ENCODE assay signal across 39 cellular contexts in genomic region chr5:56396634-56397033, GRCh38.
"Had no signal": no experiment of that assay in that cellular context is flagged by ENCODE, and none has a peak within 500 bp of the region (broad histone marks: within the 10 kb centered on the region; RNA-seq: fewer than 3 reads in every experiment).

No MANE protein-coding gene starts in this region.

- H3K4me3 ChIP-seq: adrenal gland, cardiac muscle cell had no signal

- FAIRE-seq: bronchial epithelial cell had no signal

- H3K4me3 Mint-ChIP-seq: activated CD4-positive, alpha-beta memory T cell treated with anti-CD3 and anti-CD28 coated beads for 36 hours; activated CD4-positive, alpha-beta T cell treated with anti-CD3 and anti-CD28 coated beads for 36 hours; activated CD4-positive, alpha-beta T cell treated with anti-CD3 and anti-CD28 coated beads, Interleukin-2, amount 10 ng/mL, durations not matched to agents 7 days and 5 days; activated CD8-positive, alpha-beta T cell treated with anti-CD3 and anti-CD28 coated beads for 36 hours; activated naive CD4-positive, alpha-beta T cell treated with anti-CD3 and anti-CD28 coated beads for 36 hours; activated naive CD8-positive, alpha-beta T cell treated with anti-CD3 and anti-CD28 coated beads for 36 hours; activated T-cell treated with anti-CD3 and anti-CD28 coated beads, Interleukin-2, amount 50 U/mL, for 4 hours; activated T-cell treated with anti-CD3 and anti-CD28 coated beads, Interleukin-2, amount 50 U/mL, for 72 hours; activated T-helper 1 cell treated with anti-CD3 and anti-CD28 coated beads, Interleukin-12 subunit alpha, Interleukin-12 subunit beta, Interleukin-2, Interleukin-4 antibody, amounts not matched to agents 30 ng/mL and 10 ng/mL and 1 ng/mL, durations not matched to agents 14 hours and 24 hours and 36 hours; activated T-helper 17 cell treated with anti-CD3 and anti-CD28 coated beads, Interleukin-2, amount 50 U/mL, for 72 hours; brain; central memory CD8-positive, alpha-beta T cell; T-helper 1 cell treated with Interleukin-12 subunit alpha and Interleukin-12 subunit beta and Interleukin-4 antibody, amounts not matched to agents 30 μg/mL and 1 μg/mL, for 36 hours; T-helper 2 cell treated with Interferon-gamma antibody and Interleukin-4, amounts not matched to agents 5 μg/mL and 100 μg/mL, for 36 hours; WTC11 had no signal

- H3K27ac Mint-ChIP-seq: activated CD4-positive, alpha-beta memory T cell treated with anti-CD3 and anti-CD28 coated beads for 36 hours; activated CD4-positive, alpha-beta T cell treated with anti-CD3 and anti-CD28 coated beads for 36 hours; activated CD4-positive, alpha-beta T cell treated with anti-CD3 and anti-CD28 coated beads, Interleukin-2, amount 10 ng/mL, durations not matched to agents 7 days and 5 days; activated CD8-positive, alpha-beta T cell treated with anti-CD3 and anti-CD28 coated beads for 36 hours; activated naive CD4-positive, alpha-beta T cell treated with anti-CD3 and anti-CD28 coated beads, Interleukin-2, amount 50 U/mL, for 72 hours; activated naive CD8-positive, alpha-beta T cell treated with anti-CD3 and anti-CD28 coated beads for 36 hours; activated T-cell treated with anti-CD3 and anti-CD28 coated beads, Interleukin-2, amount 50 U/mL, for 72 hours; activated T-helper 1 cell treated with anti-CD3 and anti-CD28 coated beads, Interleukin-12 subunit alpha, Interleukin-12 subunit beta, Interleukin-2, Interleukin-4 antibody, amounts not matched to agents 30 ng/mL and 10 ng/mL and 1 ng/mL, durations not matched to agents 14 hours and 24 hours and 36 hours; activated T-helper 17 cell treated with anti-CD3 and anti-CD28 coated beads, Interleukin-2, amount 50 U/mL, for 72 hours; brain; T-helper 1 cell treated with Interleukin-12 subunit alpha and Interleukin-12 subunit beta and Interleukin-4 antibody, amounts not matched to agents 30 μg/mL and 1 μg/mL, for 36 hours; T-helper 2 cell treated with Interferon-gamma antibody and Interleukin-4, amounts not matched to agents 5 μg/mL and 100 μg/mL, for 36 hours; WTC11 had no signal

- H3K36me3 ChIP-seq: adrenal gland, cardiac muscle cell, WERI-Rb-1 had no signal

- H3K27me3 Mint-ChIP-seq: activated CD4-positive, alpha-beta memory T cell treated with anti-CD3 and anti-CD28 coated beads for 36 hours; activated CD4-positive, alpha-beta T cell treated with anti-CD3 and anti-CD28 coated beads for 36 hours; activated CD4-positive, alpha-beta T cell treated with anti-CD3 and anti-CD28 coated beads, Interleukin-2, amount 10 ng/mL, durations not matched to agents 7 days and 5 days; activated CD8-positive, alpha-beta T cell treated with anti-CD3 and anti-CD28 coated beads for 36 hours; activated naive CD8-positive, alpha-beta T cell treated with anti-CD3 and anti-CD28 coated beads for 36 hours; activated T-helper 17 cell treated with anti-CD3 and anti-CD28 coated beads, Interleukin-2, amount 50 U/mL, for 72 hours; central memory CD8-positive, alpha-beta T cell had no signal

- H3K4me1 ChIP-seq: adrenal gland had no signal

- H3K4me1 Mint-ChIP-seq: activated CD4-positive, alpha-beta T cell treated with anti-CD3 and anti-CD28 coated beads, Interleukin-2, amount 10 ng/mL, durations not matched to agents 7 days and 5 days; activated naive CD8-positive, alpha-beta T cell treated with anti-CD3 and anti-CD28 coated beads for 36 hours; activated T-helper 17 cell treated with anti-CD3 and anti-CD28 coated beads, Interleukin-2, amount 50 U/mL, for 72 hours; central memory CD8-positive, alpha-beta T cell had no signal

- DNase-seq: activated CD4-positive, alpha-beta memory T cell treated with anti-CD3 and anti-CD28 coated beads for 36 hours; activated CD4-positive, alpha-beta T cell treated with anti-CD3 and anti-CD28 coated beads for 1 hour; activated CD4-positive, alpha-beta T cell treated with anti-CD3 and anti-CD28 coated beads for 36 hours; activated CD4-positive, alpha-beta T cell treated with anti-CD3 and anti-CD28 coated beads for 48 hours; activated CD4-positive, alpha-beta T cell treated with anti-CD3 and anti-CD28 coated beads, Interleukin-2, amount 10 ng/mL, durations not matched to agents 7 days and 5 days; activated CD4-positive, alpha-beta T cell treated with anti-CD3 and anti-CD28 coated beads, Interleukin-2, amount 50 U/mL, for 4 hours; activated CD4-positive, CD25-positive, alpha-beta regulatory T cell; activated CD8-positive, alpha-beta memory T cell treated with anti-CD3 and anti-CD28 coated beads, Interleukin-2, amount 50 U/mL, for 4 hours; activated CD8-positive, alpha-beta T cell treated with anti-CD3 and anti-CD28 coated beads for 36 hours; activated effector memory CD4-positive, alpha-beta T cell treated with anti-CD3 and anti-CD28 coated beads, Interleukin-2, amount 50 U/mL, for 16 hours; activated gamma-delta T cell treated with Interleukin-2 at 50 U/mL for 16 hours; activated naive CD4-positive, alpha-beta T cell; activated naive CD4-positive, alpha-beta T cell treated with anti-CD3 and anti-CD28 coated beads for 36 hours; activated naive CD4-positive, alpha-beta T cell treated with anti-CD3 and anti-CD28 coated beads, Interleukin-2, amount 50 U/mL, for 16 hours; activated naive CD8-positive, alpha-beta T cell treated with anti-CD3 and anti-CD28 coated beads for 36 hours; activated T-cell treated with anti-CD3 and anti-CD28 coated beads for 4 hours; activated T-cell treated with anti-CD3 and anti-CD28 coated beads, Interleukin-2, amount 50 U/mL, for 1 hour; activated T-cell treated with anti-CD3 and anti-CD28 coated beads, Interleukin-2, amount 50 U/mL, for 4 hours; activated T-cell treated with anti-CD3 and anti-CD28 coated beads, Interleukin-2, amount 50 U/mL, for 72 hours; adrenal gland; amniotic stem cell; aorta; caudate nucleus; cerebellar nuclear complex; T-helper 1 cell; T-helper 2 cell; T-helper 9 cell; WERI-Rb-1 had no signal

- H3K27me3 ChIP-seq: adrenal gland, cardiac muscle cell had no signal

- H3K9me3 ChIP-seq: adrenal gland had no signal

- ATAC-seq: activated CD4-positive, alpha-beta T cell treated with anti-CD3 and anti-CD28 coated beads for 36 hours; activated CD4-positive, CD25-positive, alpha-beta regulatory T cell treated with anti-CD3 and anti-CD28 coated beads, Interleukin-2, amount 50 U/mL, for 24 hours; activated CD8-positive, alpha-beta T cell treated with anti-CD3 and anti-CD28 coated beads for 36 hours; activated naive CD4-positive, alpha-beta T cell treated with anti-CD3 and anti-CD28 coated beads, Interleukin-2, amount 50 U/mL, for 72 hours; activated T-cell treated with anti-CD3 and anti-CD28 coated beads, Interleukin-2, amount 50 U/mL, for 4 hours; activated T-cell treated with anti-CD3 and anti-CD28 coated beads, Interleukin-2, amount 50 U/mL, for 72 hours; activated T-helper 17 cell treated with anti-CD3 and anti-CD28 coated beads, Interleukin-2, amount 50 U/mL, for 72 hours; WTC11 had no signal

- H3K27ac ChIP-seq: adrenal gland, cardiac muscle cell, WERI-Rb-1 had no signal
